ENCODE assay signal across 12 cellular contexts in genomic region chr1:245822997-245823396, GRCh38.
DNase-seq lines count a peak whose midpoint lies in the region; ATAC-seq and TF ChIP-seq lines count a peak whose summit lies in the region.
"Had no signal": no experiment of that assay in that cellular context is flagged by ENCODE, and none has a peak within 500 bp of the region (broad histone marks: within the 10 kb centered on the region; RNA-seq: fewer than 3 reads in every experiment).

No MANE protein-coding gene starts in this region.

- TF ChIP-seq CTCF in BJ (IDR thresholded peaks at IDR 0.05; ENCODE audit: insufficient read depth, low read depth, low read length) (no peak), mesothelial cell of epicardium (IDR thresholded peaks at IDR 0.05; ENCODE audit: unreplicated experiment) (no peak)

- no peaks in the 10 kb centered on the region for H3K27me3 ChIP-seq in BJ (ENCODE audit: control insufficient read depth, insufficient read depth, low read length)
- H3K27me3 ChIP-seq: cardiac muscle cell had no signal

- peaks cover 5% of the 10 kb centered on the region for H3K36me3 Mint-ChIP-seq in mesothelial cell of epicardium
- H3K36me3 Mint-ChIP-seq in activated CD8-positive, alpha-beta T cell treated with anti-CD3 and anti-CD28 coated beads, Interleukin-2, amount 10 ng/mL, durations not matched to agents 7 days and 5 days (ENCODE audit: low read depth): no peaks in the 10 kb centered on the region

- no peak for ATAC-seq in activated CD8-positive, alpha-beta T cell treated with anti-CD3 and anti-CD28 coated beads, Interleukin-2, amount 10 ng/mL, durations not matched to agents 7 days and 5 days
- no peak for ATAC-seq in GM18517 (IDR thresholded peaks at IDR 0.05; ENCODE audit: unreplicated experiment)

- peaks cover 3% of the 10 kb centered on the region for H3K9me3 Mint-ChIP-seq in mesothelial cell of epicardium
- peaks cover 6% of the 10 kb centered on the region for H3K9me3 Mint-ChIP-seq in activated CD8-positive, alpha-beta T cell treated with anti-CD3 and anti-CD28 coated beads, Interleukin-2, amount 10 ng/mL, durations not matched to agents 7 days and 5 days (ENCODE audit: insufficient read depth)

- no peaks in the 10 kb centered on the region for H3K27me3 Mint-ChIP-seq in mesothelial cell of epicardium (ENCODE audit: low read depth)
- H3K27me3 Mint-ChIP-seq in activated CD8-positive, alpha-beta T cell treated with anti-CD3 and anti-CD28 coated beads, Interleukin-2, amount 10 ng/mL, durations not matched to agents 7 days and 5 days (ENCODE audit: low read depth): no peaks in the 10 kb centered on the region

- H3K27ac Mint-ChIP-seq in mesothelial cell of epicardium: peak overlapping the region; percentile 1
- no peak overlapping the region for H3K27ac Mint-ChIP-seq in activated CD8-positive, alpha-beta T cell treated with anti-CD3 and anti-CD28 coated beads, Interleukin-2, amount 10 ng/mL, durations not matched to agents 7 days and 5 days
- H3K27ac Mint-ChIP-seq: H9 had no signal

- H3K4me3 Mint-ChIP-seq in mesothelial cell of epicardium: no peak overlapping the region
- H3K4me3 Mint-ChIP-seq in activated CD8-positive, alpha-beta T cell treated with anti-CD3 and anti-CD28 coated beads, Interleukin-2, amount 10 ng/mL, durations not matched to agents 7 days and 5 days: no peak overlapping the region
- H3K4me3 Mint-ChIP-seq: H9 had no signal

- H3K4me3 ChIP-seq in BJ (ENCODE audit: low read depth, low read length): no peak overlapping the region
- H3K4me3 ChIP-seq: cardiac muscle cell had no signal

- peak; percentile 84 for DNase-seq in BJ (ENCODE audit: low read depth)
- peak; percentile 87 for DNase-seq in NCI-H226
- DNase-seq in cerebellum (ENCODE audit: low spot score): peak; percentile 44
- no peak for DNase-seq in mesothelial cell of epicardium (ENCODE audit: low spot score in 2 of 2, unreplicated experiment in 2 of 2)
- DNase-seq in mesenteric fat pad (ENCODE audit: low spot score): no peak
- no peak for DNase-seq in NCI-H524 (lab: John Stamatoyannopoulos, UW)
- no peak for DNase-seq in activated CD8-positive, alpha-beta T cell treated with anti-CD3 and anti-CD28 coated beads, Interleukin-2, amount 10 ng/mL, durations not matched to agents 7 days and 5 days
- DNase-seq: glutamatergic neuron, H9, NCI-H2107 had no signal

- POLR2A ChIA-PET in BJ (lab: Charles Lee): no interaction called here
- POLR2A ChIA-PET in activated CD8-positive, alpha-beta T cell treated with anti-CD3 and anti-CD28 coated beads, Interleukin-2, amount 10 ng/mL, durations not matched to agents 7 days and 5 days (lab: Charles Lee): no interaction called here

- CTCF ChIA-PET in BJ (lab: Yijun Ruan, JAX): interaction anchor here (0.6 kb wide), 1 partner anchor 666 kb away, joined by 3 read pairs; no protein-coding TSS in a partner anchor
- CTCF ChIA-PET in activated CD8-positive, alpha-beta T cell treated with anti-CD3 and anti-CD28 coated beads, Interleukin-2, amount 10 ng/mL, durations not matched to agents 7 days and 5 days (lab: Charles Lee): no interaction called here

- peaks cover 3% of the 10 kb centered on the region for H3K4me1 Mint-ChIP-seq in mesothelial cell of epicardium
- no peaks in the 10 kb centered on the region for H3K4me1 Mint-ChIP-seq in activated CD8-positive, alpha-beta T cell treated with anti-CD3 and anti-CD28 coated beads, Interleukin-2, amount 10 ng/mL, durations not matched to agents 7 days and 5 days (ENCODE audit: low read depth)
- H3K4me1 Mint-ChIP-seq: H9 had no signal

- H3K36me3 ChIP-seq in BJ (ENCODE audit: control insufficient read depth, insufficient read depth, low read length): no peaks in the 10 kb centered on the region
- H3K36me3 ChIP-seq: cardiac muscle cell had no signal

Comparison
In these comparisons a context has a peak if more than half of its experiments do, and no peak if none do; other contexts are left out.
1. DNase-seq: peak in BJ (single experiment), NCI-H226 (single experiment) and cerebellum (single experiment); none in mesothelial cell of epicardium (0 of 2), mesenteric fat pad (single experiment), NCI-H524 (0 of 2) and activated CD8-positive, alpha-beta T cell treated with anti-CD3 and anti-CD28 coated beads, Interleukin-2, amount 10 ng/mL, durations not matched to agents 7 days and 5 days (single experiment).